Comparison of ENCODE assay signal across 1 cellular context in genomic region chr11:47603295-47603694, GRCh38.
TF ChIP-seq lines count a peak whose summit lies in the region.

No MANE protein-coding gene starts in this region.

TF ChIP-seq in IMR-90, 13 proteins besides CTCF, POLR2A, EP300 and RAD21:
- TF ChIP-seq CHD1 (IDR thresholded peaks at IDR 0.05; ENCODE audit: low read depth, low read length) (no peak), RFX5 (IDR thresholded peaks at IDR 0.05; ENCODE audit: low read depth, low read length) (no peak), SMC3 (IDR thresholded peaks at IDR 0.05; ENCODE audit: low read depth, low read length) (no peak), ELK1 (IDR thresholded peaks at IDR 0.05; ENCODE audit: borderline replicate concordance, low read depth, low read length) (no peak), FOS (IDR thresholded peaks at IDR 0.05; ENCODE audit: low read depth, low read length) (no peak), MXI1 (IDR thresholded peaks at IDR 0.05; ENCODE audit: borderline replicate concordance, low read depth, low read length) (no peak), NFE2L2 (IDR thresholded peaks at IDR 0.05; ENCODE audit: low read depth, low read length) (no peak), CEBPB (IDR thresholded peaks at IDR 0.05; ENCODE audit: low read depth, low read length) (no peak), MAFK (IDR thresholded peaks at IDR 0.05; ENCODE audit: low read depth, low read length) (no peak), MAZ (IDR thresholded peaks at IDR 0.05; ENCODE audit: borderline replicate concordance, low read depth, low read length) (no peak), RCOR1 (IDR thresholded peaks at IDR 0.05; ENCODE audit: insufficient replicate concordance, low read length) (no peak), BHLHE40 (IDR thresholded peaks at IDR 0.05; ENCODE audit: low read depth, low read length) (no peak)
